20 cellular contexts compared by ENCODE assay signal in the genomic region with DNA sequence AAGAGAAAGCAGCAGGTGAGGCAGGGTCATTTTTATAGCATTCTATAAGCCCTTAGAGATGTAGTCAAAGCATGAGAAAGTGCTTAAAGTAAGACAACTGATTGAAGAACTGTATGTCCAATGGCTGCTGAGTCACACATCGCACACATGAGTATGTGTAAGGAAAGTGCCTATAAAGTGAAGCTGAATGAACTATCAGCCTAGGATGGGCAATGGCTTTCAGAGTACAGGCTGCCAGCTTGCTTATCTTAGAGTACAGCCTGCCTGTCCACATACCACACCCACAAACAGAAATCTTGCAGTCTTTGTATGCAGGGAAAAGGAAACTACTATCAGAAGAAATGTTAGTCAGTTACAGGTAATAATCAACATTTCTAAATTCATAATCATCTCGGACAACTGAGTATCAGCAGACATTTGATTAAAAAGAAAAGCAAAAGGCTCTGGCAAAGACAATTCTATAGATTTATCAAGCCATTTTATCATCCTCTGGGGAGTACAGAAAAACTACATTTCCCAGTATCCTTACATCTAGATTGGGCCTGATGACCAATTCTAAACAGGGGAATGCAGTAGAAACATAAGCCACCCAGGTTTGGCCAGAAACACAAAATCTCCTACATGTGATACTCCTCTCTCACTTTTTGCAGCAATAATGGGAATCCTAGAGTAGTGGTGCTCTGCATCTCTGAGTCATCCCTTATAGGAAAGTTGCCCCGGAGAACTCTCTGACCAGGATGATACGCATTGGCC. TPM values are rescaled to one million over a fixed set of nuclear protein-coding genes. Genes with fewer than 3 reads are reported as not detected.
DNase-seq lines count a peak whose midpoint lies in the region; ATAC-seq and TF ChIP-seq lines count a peak whose summit lies in the region.
"Had no signal": no experiment of that assay in that cellular context is flagged by ENCODE, and none has a peak within 500 bp of the region (broad histone marks: within the 10 kb centered on the region; RNA-seq: fewer than 3 reads in every experiment).

No MANE protein-coding gene starts in this region.

- H3K4me3 ChIP-seq in choroid plexus epithelial cell (ENCODE audit: low read depth, low read length) (no peak overlapping the region), mucosa of descending colon (no peak overlapping the region), dorsolateral prefrontal cortex (no peak overlapping the region)
- H3K4me3 ChIP-seq: SJCRH30 had no signal

- H3K36me3 ChIP-seq in mucosa of descending colon (ENCODE audit: low read depth) = no peaks in the 10 kb centered on the region
- H3K36me3 ChIP-seq: SJCRH30 had no signal

- intact Hi-C loops in mucosa of descending colon (cut with DNase I, micrococcal nuclease) (no loop called here), dorsolateral prefrontal cortex (cut with DNase I) (no loop called here)

- peak; percentile 26 for DNase-seq in LoVo (ENCODE audit: low spot score)
- DNase-seq in SW480 (ENCODE audit: low spot score) = peak; percentile 25
- DNase-seq in choroid plexus epithelial cell (ENCODE audit: low read depth) = peak; percentile 28
- DNase-seq in mucosa of descending colon = peak in 1 of 3 donors; percentile 16
- no peak for DNase-seq in ACHN
- no peak for DNase-seq in dorsolateral prefrontal cortex
- DNase-seq: Caco-2; CD4-positive, CD25-positive, alpha-beta regulatory T cell; DMS153; Karpas-422; NCI-H1105 treated with DMSO at 0.1 percent for 48 hours; NCI-H187; NCI-H446; NK-92 treated with Interleukin-12 subunit alpha and Interleukin-12 subunit beta, amount 100 ng/mL, for 24 hours; SJCRH30; SW 1271 had no signal

- H3K9me3 ChIP-seq in mucosa of descending colon = no peaks in the 10 kb centered on the region
- H3K9me3 ChIP-seq: Caco-2, SJCRH30 had no signal

- in situ Hi-C loops in ACHN (cut with HindIII; ENCODE audit: low pct_ligation_motif_present, low pct_unique_long_range_greater_than_20kb, low sequenced_read_pairs) = no loop called here

- no peaks in the 10 kb centered on the region for H3K27me3 ChIP-seq in dorsolateral prefrontal cortex
- H3K27me3 ChIP-seq: SJCRH30 had no signal

- peak; percentile 72 for ATAC-seq in mucosa of descending colon
- ATAC-seq in GM21423 (IDR thresholded peaks at IDR 0.05; ENCODE audit: unreplicated experiment) = no peak
- ATAC-seq in GM19351 (IDR thresholded peaks at IDR 0.05; ENCODE audit: unreplicated experiment) = no peak

- H3K4me1 ChIP-seq in mucosa of descending colon (ENCODE audit: low read depth) = no peaks in the 10 kb centered on the region
- H3K4me1 ChIP-seq: SJCRH30 had no signal

- TF ChIP-seq CTCF in choroid plexus epithelial cell (conservative IDR thresholded peaks at IDR 0.05; ENCODE audit: low read depth, low read length) (no peak), mucosa of descending colon (IDR thresholded peaks at IDR 0.05) (no peak), dorsolateral prefrontal cortex (IDR thresholded peaks at IDR 0.05 in 54 of 56, conservative IDR thresholded peaks at IDR 0.05 in 2 of 56; ENCODE audit: low read depth in 1 of 56, partially characterized antibody in 56 of 56) (no peak)

- H3K27ac ChIP-seq in dorsolateral prefrontal cortex = no peak overlapping the region
- H3K27ac ChIP-seq: SJCRH30 had no signal

RNA-seq across cellular contexts. Expression of gene EPHB6, which starts 16.2 kb away (rescaled TPM):
- total RNA-seq in mucosa of descending colon (1 to 10 TPM; 1.2 to 8.7 (median 2.6) TPM), dorsolateral prefrontal cortex (100 to 1,000 TPM in 119 of 120 experiments, 10 to 100 TPM in 1; 87.8 to 336 (median 232) TPM)

RNA-seq across cellular contexts. Expression of gene TRPV6, which starts 46.9 kb away (rescaled TPM):
- total RNA-seq in mucosa of descending colon (under 1 TPM; 0.35 to 0.55 (median 0.44) TPM), dorsolateral prefrontal cortex (1 to 10 TPM in 75 of 120 experiments, under 1 TPM in 41, not detected in 4; 0.15 to 6.3 (median 1.5) TPM)
- total RNA-seq: B cell; CD4-positive, CD25-positive, alpha-beta regulatory T cell; OCI-LY7; SJCRH30 had no signal

Comparison
In these comparisons a context has a peak if more than half of its experiments do, and no peak if none do; other contexts are left out.
1. DNase-seq: peak in LoVo (single experiment), SW480 (single experiment) and choroid plexus epithelial cell (single experiment); none in ACHN (single experiment) and dorsolateral prefrontal cortex (0 of 10).
2. RNA of gene EPHB6, which starts 16.2 kb away (total RNA-seq): 87.8 to 336 TPM in dorsolateral prefrontal cortex; 1.2 to 8.7 TPM in mucosa of descending colon; every median in the first group is over 4 times any median in the second.